In the genomic region with DNA sequence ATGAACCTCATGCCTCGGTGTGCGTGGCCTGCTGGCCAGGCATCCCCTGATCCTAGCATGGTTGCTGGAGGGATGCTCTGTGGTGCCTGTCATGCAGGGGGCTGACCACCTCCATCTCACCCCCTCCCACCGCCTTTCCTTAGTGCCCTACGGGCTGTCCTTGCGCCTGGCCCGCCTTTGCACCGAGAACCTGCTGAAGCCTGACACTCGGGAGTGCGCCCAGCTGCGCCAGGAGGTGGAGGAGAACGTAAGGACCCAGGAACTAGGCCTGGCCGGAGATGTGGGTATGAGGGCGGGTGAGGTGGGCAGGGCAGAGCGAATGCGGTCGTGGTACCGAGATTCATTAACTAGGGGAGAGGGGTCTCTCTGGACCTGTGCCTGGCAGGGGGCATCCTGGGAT, we compare ENCODE assay signal across 18 cellular contexts. TPM values are rescaled to one million over a fixed set of nuclear protein-coding genes. Genes with fewer than 3 reads are reported as not detected.
DNase-seq lines count a peak whose midpoint lies in the region; ATAC-seq, FAIRE-seq and TF ChIP-seq lines count a peak whose summit lies in the region.
"Had no signal": no experiment of that assay in that cellular context is flagged by ENCODE, and none has a peak within 500 bp of the region (broad histone marks: within the 10 kb centered on the region; RNA-seq: fewer than 3 reads in every experiment).

No MANE protein-coding gene starts in this region.

- intact Hi-C loops in Right ventricle myocardium inferior (cut with DNase I) (no loop called here), Right ventricle myocardium superior (cut with DNase I) (no loop called here), kidney (cut with DNase I) (no loop called here)

- H3K9me3 ChIP-seq in kidney (ENCODE audit: control insufficient read depth in 1 of 2, low read length in 2 of 2) = no peaks in the 10 kb centered on the region
- H3K9me3 ChIP-seq: A549, Caco-2 had no signal

- CTCF ChIA-PET in RWPE1 (lab: Yijun Ruan, JAX) = no interaction called here

- H3K27ac ChIP-seq in RWPE1 (peak overlapping the region; percentile 98), kidney (ENCODE audit: low read depth in 2 of 2, low read length in 2 of 2) (no peak overlapping the region)
- H3K27ac ChIP-seq: 22Rv1 had no signal

- DNase-seq in Right ventricle myocardium inferior (ENCODE audit: missing footprints) (peak; percentile 62), Right ventricle myocardium superior (no peak), RWPE1 (ENCODE audit: low spot score) (no peak), kidney (peak; percentile 73), urothelium cell line (ENCODE audit: low spot score) (no peak), AG20443 (ENCODE audit: low spot score) (no peak), anterior cingulate cortex (lab: John Stamatoyannopoulos, UW) (no peak)
- DNase-seq: C1 segment of cervical spinal cord; Caco-2; CD4-positive, alpha-beta T cell; DMS79; GF-D8; GOT3; HFFc6 had no signal

- ATAC-seq in Right ventricle myocardium inferior (no peak), Right ventricle myocardium superior (ENCODE audit: poor library complexity) (no peak), HG03432 (IDR thresholded peaks at IDR 0.05; ENCODE audit: unreplicated experiment) (no peak)

- H3K36me3 ChIP-seq in kidney (ENCODE audit: control insufficient read depth in 1 of 2, insufficient read depth in 2 of 2, low read length in 2 of 2) = no peaks in the 10 kb centered on the region

- no peak overlapping the region for H3K4me3 ChIP-seq in kidney (ENCODE audit: low read length in 2 of 2)
- H3K4me3 ChIP-seq: A549 had no signal

- POLR2A ChIA-PET in RWPE1 (lab: Yijun Ruan, JAX; ENCODE audit: low non-redundant PET) = no interaction called here

- TF ChIP-seq CTCF in RWPE1 (conservative IDR thresholded peaks at IDR 0.05; ENCODE audit: low read depth) = no peak
- TF ChIP-seq CTCF in kidney (IDR thresholded peaks at IDR 0.05; ENCODE audit: borderline replicate concordance, extremely low read depth, insufficient read depth) = no peak

- H3K4me1 ChIP-seq in kidney (ENCODE audit: control insufficient read depth in 1 of 2, insufficient read depth in 1 of 2, low read depth in 1 of 2, low read length in 2 of 2) = no peaks in the 10 kb centered on the region
- H3K4me1 ChIP-seq: Caco-2 had no signal

- H3K9ac ChIP-seq in kidney (ENCODE audit: low read length in 2 of 2) = no peak overlapping the region

- no peak for FAIRE-seq in kidney (lab: Jason Lieb, UNC)
- FAIRE-seq in urothelium cell line (lab: Jason Lieb, UNC) = peak; percentile 88
- FAIRE-seq: A549, D721Med had no signal

RNA-seq across cellular contexts. Expression of a gene that starts 19.0 kb away (rescaled TPM):
- total RNA-seq in Right ventricle myocardium inferior = 7.5 TPM
- 9.4 TPM for total RNA-seq in Right ventricle myocardium superior
- total RNA-seq in kidney = 149 TPM
- 15.7 TPM for polyA plus RNA-seq in kidney (ENCODE audit: insufficient read depth, low read depth, low replicate concordance)

RNA-seq across cellular contexts. Expression of a gene that starts 24.8 kb away (rescaled TPM):
- total RNA-seq in Right ventricle myocardium inferior (23.8 TPM), Right ventricle myocardium superior (23.3 TPM), kidney (34.5 TPM)
- 105 TPM for polyA plus RNA-seq in kidney (ENCODE audit: insufficient read depth, low read depth, low replicate concordance)

RNA-seq across cellular contexts. Expression of a gene that starts 44.4 kb away (rescaled TPM):
- 16.0 TPM for total RNA-seq in Right ventricle myocardium inferior
- total RNA-seq in Right ventricle myocardium superior = 14.3 TPM
- 35.5 TPM for total RNA-seq in kidney
- polyA plus RNA-seq in kidney (ENCODE audit: insufficient read depth, low read depth, low replicate concordance) = 12.0 TPM

Comparison
In these comparisons a context has a peak if more than half of its experiments do, and no peak if none do; other contexts are left out.
1. DNase-seq: peak in Right ventricle myocardium inferior (single experiment) and kidney (single experiment); none in Right ventricle myocardium superior (single experiment), RWPE1 (single experiment), urothelium cell line (single experiment), AG20443 (single experiment) and anterior cingulate cortex (0 of 58).
2. RNA of a gene that starts 19.0 kb away (total RNA-seq): 149 TPM in kidney (single experiment); 9.4 TPM in Right ventricle myocardium superior (single experiment) and 7.5 TPM in Right ventricle myocardium inferior (single experiment); every median in the first group is over 10 times any median in the second.